In genomic region chr3:112038863-112039262, GRCh38 we compare ENCODE assay signal across 13 cellular contexts. TPM values are rescaled to one million over a fixed set of nuclear protein-coding genes. Genes with fewer than 3 reads are reported as not detected.
DNase-seq lines count a peak whose midpoint lies in the region; ATAC-seq, FAIRE-seq and TF ChIP-seq lines count a peak whose summit lies in the region.
"Had no signal": no experiment of that assay in that cellular context is flagged by ENCODE, and none has a peak within 500 bp of the region (broad histone marks: within the 10 kb centered on the region; RNA-seq: fewer than 3 reads in every experiment).

No MANE protein-coding gene starts in this region.

- H3K36me3 ChIP-seq in effector memory CD4-positive, alpha-beta T cell (ENCODE audit: control insufficient read depth, insufficient read depth, low read length): no peaks in the 10 kb centered on the region
- H3K36me3 ChIP-seq: transverse colon had no signal

- CTCF ChIA-PET in HEK293T (lab: Yijun Ruan, JAX): no interaction called here

- POLR2A ChIA-PET in HEK293T (lab: Yijun Ruan, JAX): interaction anchor here (0.9 kb wide), 1 partner anchor 60 kb away, joined by 4 read pairs; the partner anchor contains the start of gene ABHD10

- no peaks in the 10 kb centered on the region for H3K9me3 ChIP-seq in effector memory CD4-positive, alpha-beta T cell (ENCODE audit: control insufficient read depth, low read length)
- H3K9me3 ChIP-seq: transverse colon had no signal

- DNase-seq in EL: peak; percentile 66
- DNase-seq in RCC 7860 (ENCODE audit: low spot score): peak; percentile 12
- peak; percentile 88 for DNase-seq in kidney glomerular epithelial cell (lab: John Stamatoyannopoulos, UW)
- DNase-seq in effector memory CD4-positive, alpha-beta T cell: no peak
- DNase-seq in HEK293T (ENCODE audit: extremely low spot score): no peak
- DNase-seq in left colon: no peak
- DNase-seq in GDM1 (lab: John Stamatoyannopoulos, UW): no peak
- DNase-seq: NCI-H1105 treated with DMSO at 0.1 percent for 48 hours; stimulated activated CD4-positive, alpha-beta T cell treated with anti-CD3 and anti-CD28 coated beads, Interleukin-4, amount 100 ng/mL, for 4 hours; transverse colon had no signal

- intact Hi-C loops in left colon (cut with DNase I, micrococcal nuclease): no loop called here

- no peak for FAIRE-seq in RCC 7860 (lab: Jason Lieb, UNC)

- no peaks in the 10 kb centered on the region for H3K27me3 ChIP-seq in effector memory CD4-positive, alpha-beta T cell (replicated peaks; ENCODE audit: control insufficient read depth, insufficient read depth, low read length, poor library complexity, severe bottlenecking)
- H3K27me3 ChIP-seq: transverse colon had no signal

- no peaks in the 10 kb centered on the region for H3K4me1 ChIP-seq in effector memory CD4-positive, alpha-beta T cell (ENCODE audit: control insufficient read depth, insufficient read depth, low read length, poor library complexity, severe bottlenecking)

- H3K4me3 ChIP-seq in effector memory CD4-positive, alpha-beta T cell (ENCODE audit: insufficient read depth, low read depth, low read length, poor library complexity, severe bottlenecking): no peak overlapping the region
- H3K4me3 ChIP-seq: transverse colon had no signal

- H3K27ac ChIP-seq in effector memory CD4-positive, alpha-beta T cell (ENCODE audit: insufficient read depth, low read length, poor library complexity, severe bottlenecking): no peak overlapping the region
- H3K27ac ChIP-seq: transverse colon had no signal

- ATAC-seq in HG02759 (IDR thresholded peaks at IDR 0.05; ENCODE audit: unreplicated experiment) (peak; percentile 51), left colon (no peak)

TF ChIP-seq in HEK293T, 16 proteins besides CTCF, POLR2A, EP300 and RAD21:
- TF ChIP-seq TARDBP (IDR thresholded peaks at IDR 0.05) (no peak), CTBP1 (IDR thresholded peaks at IDR 0.05; ENCODE audit: borderline replicate concordance) (no peak), ARNT (IDR thresholded peaks at IDR 0.05) (no peak)

RNA-seq across cellular contexts. Expression of gene TMPRSS7, which starts 4.3 kb away (rescaled TPM):
- under 1 TPM in 1 of 2 donors, not detected in 1; 0.11 TPM for total RNA-seq in left colon
- total RNA-seq: cardiac septum, osteoblast, transverse colon had no signal

RNA-seq across cellular contexts. Expression of gene TAGLN3, which starts 40.1 kb away (rescaled TPM):
- total RNA-seq in left colon: 1 to 10 TPM in 1 of 2 donors, under 1 TPM in 1; 0.37 to 1.0 TPM
- total RNA-seq: osteoblast had no signal

RNA-seq across cellular contexts. Expression of gene C3orf52, which starts 47.3 kb away (rescaled TPM):
- total RNA-seq in left colon: 10 to 100 TPM; 35.7 to 35.8 TPM

Comparison
In these comparisons a context has a peak if more than half of its experiments do, and no peak if none do; other contexts are left out.
1. DNase-seq: peak in EL (single experiment), RCC 7860 (single experiment) and kidney glomerular epithelial cell (single experiment); none in effector memory CD4-positive, alpha-beta T cell (0 of 3), HEK293T (single experiment), left colon (0 of 2) and GDM1 (single experiment).